ENCODE assay signal across 8 cellular contexts in genomic region chr14:35402323-35403084, GRCh38. TPM values are rescaled to one million over a fixed set of nuclear protein-coding genes. Genes with fewer than 3 reads are reported as not detected.
DNase-seq lines count a peak whose midpoint lies in the region; ATAC-seq and TF ChIP-seq lines count a peak whose summit lies in the region.

No MANE protein-coding gene starts in this region.

- no peaks in the 10 kb centered on the region for H3K27me3 Mint-ChIP-seq in activated T-helper 2 cell treated with anti-CD3 and anti-CD28 coated beads, Interferon-gamma antibody, Interleukin-2, Interleukin-4, amounts not matched to agents 10 μg/mL and 5 μg/mL and 100 μg/mL, durations not matched to agents 14 hours and 24 hours and 36 hours (ENCODE audit: low read depth)

- peak overlapping the region; percentile 92 for H3K4me3 ChIP-seq in HUES48 (ENCODE audit: low read depth, low read length)
- H3K4me3 ChIP-seq in right atrium auricular region: peak overlapping the region; percentile 75 to 93

- no peak overlapping the region for H3K9ac ChIP-seq in HUES48 (ENCODE audit: low read depth, low read length)

- H3K27me3 ChIP-seq in HUES48 (ENCODE audit: control insufficient read depth, insufficient read depth, low read length): no peaks in the 10 kb centered on the region
- no peaks in the 10 kb centered on the region for H3K27me3 ChIP-seq in right atrium auricular region

- peak overlapping the region; percentile 97 for H3K27ac Mint-ChIP-seq in activated T-helper 2 cell treated with anti-CD3 and anti-CD28 coated beads, Interferon-gamma antibody, Interleukin-2, Interleukin-4, amounts not matched to agents 10 μg/mL and 5 μg/mL and 100 μg/mL, durations not matched to agents 14 hours and 24 hours and 36 hours

- H3K9me3 ChIP-seq in HUES48 (ENCODE audit: control insufficient read depth, insufficient read depth, low read length) (no peaks in the 10 kb centered on the region), right atrium auricular region (no peaks in the 10 kb centered on the region)

- H3K4me1 ChIP-seq in HUES48 (ENCODE audit: control insufficient read depth, insufficient read depth, low read length): peaks cover 34% of the 10 kb centered on the region
- H3K4me1 ChIP-seq in right atrium auricular region: peaks cover 0 to 71% of the 10 kb centered on the region in 2 donors

- peak overlapping the region; percentile 99 for H3K4me3 Mint-ChIP-seq in activated T-helper 2 cell treated with anti-CD3 and anti-CD28 coated beads, Interferon-gamma antibody, Interleukin-2, Interleukin-4, amounts not matched to agents 10 μg/mL and 5 μg/mL and 100 μg/mL, durations not matched to agents 14 hours and 24 hours and 36 hours (ENCODE audit: low read depth)

- in situ Hi-C loops in G401 (cut with HindIII; ENCODE audit: low sequenced_read_pairs): loop anchor here (10.0 to 25.0 kb wide), 2 partner anchors 178 to 365 kb away; partner anchors contain the start of gene FAM177A1

- intact Hi-C loops in activated T-helper 2 cell treated with anti-CD3 and anti-CD28 coated beads, Interferon-gamma antibody, Interleukin-2, Interleukin-4, amounts not matched to agents 10 μg/mL and 5 μg/mL and 100 μg/mL, durations not matched to agents 14 hours and 24 hours and 36 hours (cut with micrococcal nuclease): loop anchor here (1.0 to 5.0 kb wide), 3 partner anchors 36 to 355 kb away; partner anchors contain the start of genes FAM177A1 and PSMA6

- peaks cover 49% of the 10 kb centered on the region for H3K36me3 Mint-ChIP-seq in activated T-helper 2 cell treated with anti-CD3 and anti-CD28 coated beads, Interferon-gamma antibody, Interleukin-2, Interleukin-4, amounts not matched to agents 10 μg/mL and 5 μg/mL and 100 μg/mL, durations not matched to agents 14 hours and 24 hours and 36 hours (ENCODE audit: low read depth)

- H3K4me1 Mint-ChIP-seq in activated T-helper 2 cell treated with anti-CD3 and anti-CD28 coated beads, Interferon-gamma antibody, Interleukin-2, Interleukin-4, amounts not matched to agents 10 μg/mL and 5 μg/mL and 100 μg/mL, durations not matched to agents 14 hours and 24 hours and 36 hours (ENCODE audit: low read depth): peaks cover 57% of the 10 kb centered on the region

- peaks cover 32% of the 10 kb centered on the region for H3K36me3 ChIP-seq in HUES48 (ENCODE audit: control insufficient read depth, insufficient read depth, low read length)
- H3K36me3 ChIP-seq in right atrium auricular region: peaks cover 37% of the 10 kb centered on the region

- no peak for TF ChIP-seq CTCF in right atrium auricular region (IDR thresholded peaks at IDR 0.05)
- no peak for TF ChIP-seq CTCF in omental fat pad (IDR thresholded peaks at IDR 0.05)

- DNase-seq in activated T-helper 2 cell treated with anti-CD3 and anti-CD28 coated beads, Interferon-gamma antibody, Interleukin-2, Interleukin-4, amounts not matched to agents 10 μg/mL and 5 μg/mL and 100 μg/mL, durations not matched to agents 14 hours and 24 hours and 36 hours (ENCODE audit: low spot score): peak; percentile 25
- DNase-seq in right atrium auricular region (ENCODE audit: low spot score) (no peak), NCI-H1092 treated with DMSO at 0.1 percent for 48 hours (lab: John Stamatoyannopoulos, UW) (no peak), NCI-H1436 treated with DMSO at 0.1 percent for 48 hours (lab: John Stamatoyannopoulos, UW) (no peak), G401 (ENCODE audit: low spot score) (no peak), omental fat pad (ENCODE audit: low spot score) (no peak)
- peak; percentile 56 for DNase-seq in stimulated activated CD4-positive, alpha-beta T cell treated with anti-CD3 and anti-CD28 coated beads, Interleukin-15, amount 100 ng/mL, for 24 hours

- no peaks in the 10 kb centered on the region for H3K9me3 Mint-ChIP-seq in activated T-helper 2 cell treated with anti-CD3 and anti-CD28 coated beads, Interferon-gamma antibody, Interleukin-2, Interleukin-4, amounts not matched to agents 10 μg/mL and 5 μg/mL and 100 μg/mL, durations not matched to agents 14 hours and 24 hours and 36 hours

- no peak for ATAC-seq in omental fat pad (ENCODE audit: low FRiP score)

- H3K27ac ChIP-seq in HUES48 (ENCODE audit: low read depth, low read length): no peak overlapping the region
- peak overlapping the region; percentile 97 to 100 for H3K27ac ChIP-seq in right atrium auricular region

RNA-seq across cellular contexts. Expression of gene NFKBIA, which starts 2.0 kb away (rescaled TPM):
- 386 and 390 TPM in 2 replicates for total RNA-seq in activated T-helper 2 cell treated with anti-CD3 and anti-CD28 coated beads, Interferon-gamma antibody, Interleukin-2, Interleukin-4, amounts not matched to agents 10 μg/mL and 5 μg/mL and 100 μg/mL, durations not matched to agents 14 hours and 24 hours and 36 hours
- 100 to 1,000 TPM; 237 to 302 TPM for total RNA-seq in right atrium auricular region
- 98.1 and 101 TPM in 2 replicates for total RNA-seq in G401 (2014; rRNA removed; shearing (Covaris generic))
- 1,000 to 10,000 TPM in 1 of 4 donors, 100 to 1,000 TPM in 3; 291 to 1,245 (median 645) TPM for total RNA-seq in omental fat pad

Comparison
In these comparisons a context has a peak if more than half of its experiments do, and no peak if none do; other contexts are left out.
1. DNase-seq: peak in activated T-helper 2 cell treated with anti-CD3 and anti-CD28 coated beads, Interferon-gamma antibody, Interleukin-2, Interleukin-4, amounts not matched to agents 10 μg/mL and 5 μg/mL and 100 μg/mL, durations not matched to agents 14 hours and 24 hours and 36 hours (single experiment) and stimulated activated CD4-positive, alpha-beta T cell treated with anti-CD3 and anti-CD28 coated beads, Interleukin-15, amount 100 ng/mL, for 24 hours (single experiment); none in right atrium auricular region (single experiment), NCI-H1092 treated with DMSO at 0.1 percent for 48 hours (single experiment), NCI-H1436 treated with DMSO at 0.1 percent for 48 hours (single experiment), G401 (single experiment) and omental fat pad (single experiment).